In genomic region chr10:71381611-71382010, GRCh38 we compare ENCODE assay signal across 18 cellular contexts. TPM values are rescaled to one million over a fixed set of nuclear protein-coding genes. Genes with fewer than 3 reads are reported as not detected.
A peak's percentile ranks its signal among the peaks of the same experiment; 100 is the strongest.
DNase-seq lines count a peak whose midpoint lies in the region; ATAC-seq, FAIRE-seq and TF ChIP-seq lines count a peak whose summit lies in the region.
"Had no signal": no experiment of that assay in that cellular context is flagged by ENCODE, and none has a peak within 500 bp of the region (broad histone marks: within the 10 kb centered on the region; RNA-seq: fewer than 3 reads in every experiment).

No MANE protein-coding gene starts in this region.

- 61% methylated on average over 3 of the region's 3 CpGs for WGBS in K562 (ENCODE audit: insufficient coverage, low coverage, missing lambda C conversion rate)

- intact Hi-C loops in K562 (cut with micrococcal nuclease): loop anchor here (5.0 kb wide), 2 partner anchors 316 to 516 kb away; no protein-coding TSS in a partner anchor
- intact Hi-C loops in posterior vena cava (cut with DNase I): loop anchor here in 1 of 2 donors (10.0 kb wide), 1 partner anchor 333 kb away; the partner anchor contains the start of gene C10orf105

- no peak for TF ChIP-seq EP300 in K562 (IDR thresholded peaks at IDR 0.05; ENCODE audit: low read length)

- no peak for TF ChIP-seq RAD21 in K562 (CRISPR knock-in tag; conservative IDR thresholded peaks at IDR 0.05 in 1 of 2, IDR thresholded peaks at IDR 0.05 in 1 of 2)

- no peak for TF ChIP-seq POLR2A in K562 (conservative IDR thresholded peaks at IDR 0.05)

- FAIRE-seq in K562 (lab: Jason Lieb, UNC): no peak
- FAIRE-seq: A549, H54, HTR-8/SVneo had no signal

- H3K9me1 ChIP-seq in K562 (ENCODE audit: control insufficient read depth, insufficient read depth, low read length): no peaks in the 10 kb centered on the region

- H2AFZ ChIP-seq in K562 (ENCODE audit: low read depth, low read length): no peak overlapping the region; the same call in 1 of the 2 replicates
- H2AFZ ChIP-seq: GM23338 had no signal

- CTCF ChIA-PET in K562 (lab: Yijun Ruan, JAX; ENCODE audit: low intra/inter-chr PET ratio): no interaction called here

- no TSS peak for BruUV-seq in K562 (replicated peaks; lab: Mats Ljungman, UMichigan)

- ATAC-seq in K562: no peak
- ATAC-seq: A549, GM23338 had no signal

- no peak overlapping the region for H3K4me3 ChIP-seq in K562
- H3K4me3 ChIP-seq: A549, BLaER1, GM23338 had no signal

- TF ChIP-seq CTCF in K562 (IDR thresholded peaks at IDR 0.05 in 2 of 3, conservative IDR thresholded peaks at IDR 0.05 in 1 of 3; ENCODE audit: insufficient read depth in 2 of 3, low read depth in 1 of 3, low read length in 3 of 3): no peak

- no peaks in the 10 kb centered on the region for H3K27me3 ChIP-seq in K562 (ENCODE audit: control insufficient read depth in 2 of 2, insufficient read depth in 2 of 2, low read length in 2 of 2)
- H3K27me3 ChIP-seq: BLaER1 had no signal

- H3K9ac ChIP-seq in K562 (ENCODE audit: insufficient read depth in 1 of 2, low read depth in 2 of 2, low read length in 2 of 2): no peak overlapping the region; a peak in 1 of 4 replicates
- H3K9ac ChIP-seq: BLaER1 had no signal

- no peaks in the 10 kb centered on the region for H4K20me1 ChIP-seq in K562 (replicated peaks; ENCODE audit: control insufficient read depth, insufficient read depth, low read length)
- H4K20me1 ChIP-seq: BLaER1 had no signal

- H3K9me3 ChIP-seq in K562 (replicated peaks; ENCODE audit: control insufficient read depth, insufficient read depth, low read depth, low read length): no peaks in the 10 kb centered on the region
- H3K9me3 ChIP-seq: A549, BLaER1 had no signal

- peak; percentile 70 for DNase-seq in D341Med (ENCODE audit: low spot score)
- DNase-seq in NCI-H2227 treated with DMSO at 0.1 percent for 48 hours (lab: John Stamatoyannopoulos, UW): peak; percentile 21
- DNase-seq in K562 (ENCODE audit: extremely low read depth in 1 of 4, low spot score in 3 of 4): no peak
- DNase-seq in posterior vena cava (ENCODE audit: low spot score): peak; percentile 15
- DNase-seq in HPDE6-E6E7 (ENCODE audit: extremely low spot score): no peak
- no peak for DNase-seq in kidney glomerular epithelial cell (lab: John Stamatoyannopoulos, UW)
- DNase-seq in DMS79 treated with DMSO at 0.1 percent for 48 hours (lab: John Stamatoyannopoulos, UW): no peak
- DNase-seq: CD4-positive, alpha-beta memory T cell; DMS 273 treated with DMSO at 0.1 percent for 48 hours; GF-D8; HCEC 1CT; IMR-90 had no signal

- no peak overlapping the region for H3K4me2 ChIP-seq in K562 (ENCODE audit: insufficient read depth, low read length)
- H3K4me2 ChIP-seq: A549, BLaER1, GM23338 had no signal

- in situ Hi-C loops in K562 (cut with MboI): loop anchor here (10.0 kb wide), 2 partner anchors 323 to 433 kb away; no protein-coding TSS in a partner anchor

- H3K27ac ChIP-seq in K562 (ENCODE audit: extremely low read depth, low read depth, low read length): no peak overlapping the region
- H3K27ac ChIP-seq: 22Rv1, A549, BLaER1 had no signal

- POLR2A ChIA-PET in K562 (lab: Yijun Ruan, JAX): interaction anchor here (0.6 to 1.5 kb wide), 3 partner anchors 9 to 13 kb away, joined by 3 to 4 read pairs (median 3); no protein-coding TSS in a partner anchor

- peaks cover 11 to 19% of the 10 kb centered on the region in 2 experiments for H3K4me1 ChIP-seq in K562 (replicated peaks in 1 of 2; ENCODE audit: control insufficient read depth in 2 of 2, insufficient read depth in 2 of 2, low read length in 2 of 2)

- no peaks in the 10 kb centered on the region for H3K36me3 ChIP-seq in K562 (ENCODE audit: control insufficient read depth, insufficient read depth, low read length)
- H3K36me3 ChIP-seq: BLaER1 had no signal

- no peaks in the 10 kb centered on the region for H3K79me2 ChIP-seq in K562 (ENCODE audit: control insufficient read depth, insufficient read depth, low read length)

TF ChIP-seq in K562, 482 proteins besides CTCF, POLR2A, EP300 and RAD21:
- TF ChIP-seq MNT (conservative IDR thresholded peaks at IDR 0.05): no peak
- TF ChIP-seq, protein P1, sequence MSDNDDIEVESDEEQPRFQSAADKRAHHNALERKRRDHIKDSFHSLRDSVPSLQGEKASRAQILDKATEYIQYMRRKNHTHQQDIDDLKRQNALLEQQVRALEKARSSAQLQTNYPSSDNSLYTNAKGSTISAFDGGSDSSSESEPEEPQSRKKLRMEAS (CRISPR knock-in tag; IDR thresholded peaks at IDR 0.05): 0 out of 2 replicates have a peak, but pooled peaks have one; percentile 24
TF ChIP-seq in K562: peak in this region for 1.

RNA-seq across cellular contexts. Expression of gene CDH23, which starts 15.1 kb away (rescaled TPM):
- 0.32 and 1.6 TPM in 2 replicates for total RNA-seq in K562 (2011; cell fraction: chromatin; rRNA removed; ENCODE audit: low replicate concordance)
- 0.50 and 0.66 TPM in 2 replicates for total RNA-seq in K562 (2011; cell fraction: nucleolus; rRNA removed)
- total RNA-seq in K562 (2011; cell fraction: nucleoplasm; rRNA removed): 0.22 and 0.84 TPM in 2 replicates
- total RNA-seq in K562 (2014; rRNA removed) (0.29 and 0.45 TPM in 2 replicates), K562 (2014; rRNA removed; fragmentation: Illumina TruSeq; extraction: Trizol) (0.41 and 0.47 TPM in 2 replicates), K562 (2015; rRNA removed; fragmentation: Illumina TruSeq; extraction: Trizol) (0.18 and 0.34 TPM in 2 replicates), K562 (2021) (0.47 and 0.53 TPM in 2 replicates), posterior vena cava (10 to 100 TPM; 24.5 to 43.0 TPM)
- polyA plus RNA-seq in K562 (2011; rRNA removed) (0.15 and 0.71 TPM in 2 replicates), K562 (2014; fragmentation: Illumina TruSeq; extraction: Trizol) (0.24 and 0.61 TPM in 2 replicates), K562 (2014; fragmentation: Nextera tagmentation; extraction: Ambion mirVana) (under 1 TPM; 0.34 to 0.36 TPM), K562 (2014; rRNA removed) (0.43 and 1.2 TPM in 2 replicates)
- 0.12 and 1.1 TPM in 2 replicates for polyA plus RNA-seq in K562 (2011; cell fraction: cytosol; rRNA removed)
- 0.67 and 3.2 TPM in 2 replicates for polyA plus RNA-seq in K562 (2011; cell fraction: nucleus; rRNA removed)
- 0.42 and 0.94 TPM in 2 replicates for polyA plus RNA-seq in K562 (2012)
- polyA minus RNA-seq in K562 (2011; rRNA and poly(A)+ RNA removed): 0.42 TPM in 1 of 2 replicates, not detected in the other
- 0.95 TPM in 1 of 2 replicates, not detected in the other for polyA minus RNA-seq in K562 (2011; cell fraction: cytosol; rRNA and poly(A)+ RNA removed)
- 0.44 and 0.54 TPM in 2 replicates for polyA minus RNA-seq in K562 (2011; cell fraction: nucleus; rRNA and poly(A)+ RNA removed)

Comparison
In these comparisons a context has a peak if more than half of its experiments do, and no peak if none do; other contexts are left out.
1. DNase-seq: peak in D341Med (single experiment), NCI-H2227 treated with DMSO at 0.1 percent for 48 hours (single experiment) and posterior vena cava (single experiment); none in K562 (0 of 4), HPDE6-E6E7 (single experiment), kidney glomerular epithelial cell (single experiment) and DMS79 treated with DMSO at 0.1 percent for 48 hours (single experiment).
2. RNA of gene CDH23, which starts 15.1 kb away (total RNA-seq): 24.5 to 43.0 TPM in posterior vena cava; 0.18 to 1.6 TPM in K562; every median in the first group is over 4 times any median in the second.